In genomic region chr15:25937796-25938195, GRCh38 we compare ENCODE assay signal across 23 cellular contexts.
"Had no signal": no experiment of that assay in that cellular context is flagged by ENCODE, and none has a peak within 500 bp of the region (broad histone marks: within the 10 kb centered on the region; RNA-seq: fewer than 3 reads in every experiment).

No MANE protein-coding gene starts in this region.

- H3K4me3 ChIP-seq: adrenal gland, body of pancreas, breast epithelium, MG63, Peyer's patch, SJSA1 had no signal

- H3K27me3 ChIP-seq: adrenal gland, body of pancreas, breast epithelium, MG63, Peyer's patch, SJSA1 had no signal

- H3K36me3 ChIP-seq: adrenal gland, breast epithelium, MG63, Peyer's patch, SJSA1 had no signal

- DNase-seq: activated CD4-positive, alpha-beta T cell treated with anti-CD3 and anti-CD28 coated beads, Interleukin-2, amount 50 U/mL, for 4 hours; activated CD8-positive, alpha-beta T cell treated with anti-CD3 and anti-CD28 coated beads for 36 hours; activated gamma-delta T cell; activated naive CD4-positive, alpha-beta T cell treated with Interleukin-2 at 50 U/mL for 16 hours; activated naive CD8-positive, alpha-beta T cell treated with anti-CD3 and anti-CD28 coated beads, Interleukin-2, amount 10 ng/mL, durations not matched to agents 7 days and 5 days; activated T-cell treated with anti-CD3 and anti-CD28 coated beads, Interleukin-2, amount 50 U/mL, for 1 hour; activated T-cell treated with anti-CD3 and anti-CD28 coated beads, Interleukin-2, amount 50 U/mL, for 72 hours; adrenal gland; body of pancreas; MG63; NCI-H1048; NCI-H1436 treated with DMSO at 0.1 percent for 48 hours; NCI-H1694 treated with DMSO at 0.1 percent for 48 hours; NCI-H2029; NCI-H345; NCI-H524 treated with DMSO at 0.1 percent for 48 hours; PC-3; Peyer's patch; SHP77 treated with DMSO at 0.1 percent for 48 hours; SK-N-SH had no signal

- H3K4me1 ChIP-seq: breast epithelium, Peyer's patch had no signal

- H3K9me3 ChIP-seq: adrenal gland, body of pancreas, breast epithelium, MG63, Peyer's patch, SJSA1, SK-N-SH had no signal

- ATAC-seq: activated CD8-positive, alpha-beta T cell treated with anti-CD3 and anti-CD28 coated beads for 36 hours; activated T-cell treated with anti-CD3 and anti-CD28 coated beads, Interleukin-2, amount 50 U/mL, for 72 hours; activated T-helper 17 cell treated with anti-CD3 and anti-CD28 coated beads, Interleukin-2, amount 50 U/mL, for 72 hours; body of pancreas; PC-3 had no signal

- H3K27ac ChIP-seq: adrenal gland, body of pancreas, breast epithelium, Peyer's patch, SJSA1 had no signal

- H3K9me2 ChIP-seq: SK-N-SH had no signal

- H3K4me2 ChIP-seq: SK-N-SH had no signal

- H3K9ac ChIP-seq: SK-N-SH had no signal
